In genomic region chr13:84940167-84940566, GRCh38 we compare ENCODE assay signal across 10 cellular contexts.
"Had no signal": no experiment of that assay in that cellular context is flagged by ENCODE, and none has a peak within 500 bp of the region (broad histone marks: within the 10 kb centered on the region; RNA-seq: fewer than 3 reads in every experiment).

No MANE protein-coding gene starts in this region.

- DNase-seq: GM23248, GOT3, H7, H9, HCEC 1CT, HFFc6 had no signal

- H3K36me3 ChIP-seq: HAP-1 had no signal

- H3K9me3 ChIP-seq: HAP-1 had no signal

- H3K9ac ChIP-seq: GM23248 had no signal

- FAIRE-seq: H1, H54 had no signal

- H3K4me1 ChIP-seq: HAP-1 had no signal

- H3K27ac ChIP-seq: GM23248 had no signal

- H3K4me3 ChIP-seq: GM23248, GM23338, HAP-1 had no signal
